Comparison of ENCODE assay signal across 9 cellular contexts in genomic region chr14:55245657-55246268, GRCh38. TPM values are rescaled to one million over a fixed set of nuclear protein-coding genes. Genes with fewer than 3 reads are reported as not detected.
DNase-seq lines count a peak whose midpoint lies in the region; ATAC-seq and TF ChIP-seq lines count a peak whose summit lies in the region.
"Had no signal": no experiment of that assay in that cellular context is flagged by ENCODE, and none has a peak within 500 bp of the region (broad histone marks: within the 10 kb centered on the region; RNA-seq: fewer than 3 reads in every experiment).

No MANE protein-coding gene starts in this region.

- peak; percentile 61 for TF ChIP-seq CTCF in HL-60 (IDR thresholded peaks at IDR 0.05; ENCODE audit: insufficient read depth, low read length)

- POLR2A ChIA-PET in activated CD8-positive, alpha-beta T cell treated with anti-CD3 and anti-CD28 coated beads, Interleukin-2, amount 10 ng/mL, durations not matched to agents 7 days and 5 days (lab: Charles Lee), result interaction anchor here (0.6 kb wide), 1 partner anchor 275 kb away, joined by 3 read pairs; no protein-coding TSS in a partner anchor

- H3K27ac ChIP-seq in HL-60 (replicated peaks), result no peak overlapping the region
- H3K27ac ChIP-seq: BLaER1 treated with 17β-estradiol and CSF1 and Interleukin-3, amounts not matched to agents 10 nM and 100 nM had no signal

- no peaks in the 10 kb centered on the region for H3K27me3 ChIP-seq in HL-60 (ENCODE audit: insufficient read depth, poor library complexity, severe bottlenecking)
- H3K27me3 ChIP-seq: BLaER1 treated with 17β-estradiol and CSF1 and Interleukin-3, amounts not matched to agents 10 nM and 100 nM had no signal

- DNase-seq in NCI-H146 (lab: John Stamatoyannopoulos, UW) (peak; percentile 2), NCI-H146 treated with DMSO at 0.1 percent for 48 hours (lab: John Stamatoyannopoulos, UW; ENCODE audit: unreplicated experiment) (no peak), HL-60 (ENCODE audit: low read depth in 1 of 2, low spot score in 1 of 2) (peak in 1 of 2 experiments; percentile 26), left kidney (ENCODE audit: low read depth, low spot score) (peak; percentile 23), COLO668 (lab: John Stamatoyannopoulos, UW; ENCODE audit: unreplicated experiment) (no peak), NCI-H128 (lab: John Stamatoyannopoulos, UW; ENCODE audit: unreplicated experiment) (no peak)
- DNase-seq in activated CD8-positive, alpha-beta T cell treated with anti-CD3 and anti-CD28 coated beads, Interleukin-2, amount 10 ng/mL, durations not matched to agents 7 days and 5 days, result peak; percentile 41

- H3K27ac Mint-ChIP-seq in activated CD8-positive, alpha-beta T cell treated with anti-CD3 and anti-CD28 coated beads, Interleukin-2, amount 10 ng/mL, durations not matched to agents 7 days and 5 days, result no peak overlapping the region

- no peaks in the 10 kb centered on the region for H3K4me1 Mint-ChIP-seq in activated CD8-positive, alpha-beta T cell treated with anti-CD3 and anti-CD28 coated beads, Interleukin-2, amount 10 ng/mL, durations not matched to agents 7 days and 5 days (ENCODE audit: low read depth)

- no peaks in the 10 kb centered on the region for H3K9me3 Mint-ChIP-seq in activated CD8-positive, alpha-beta T cell treated with anti-CD3 and anti-CD28 coated beads, Interleukin-2, amount 10 ng/mL, durations not matched to agents 7 days and 5 days (ENCODE audit: insufficient read depth)

- ATAC-seq in activated CD8-positive, alpha-beta T cell treated with anti-CD3 and anti-CD28 coated beads, Interleukin-2, amount 10 ng/mL, durations not matched to agents 7 days and 5 days, result peak; percentile 42
- no peak for ATAC-seq in GM21390 (IDR thresholded peaks at IDR 0.05; ENCODE audit: unreplicated experiment)

- H3K36me3 Mint-ChIP-seq in activated CD8-positive, alpha-beta T cell treated with anti-CD3 and anti-CD28 coated beads, Interleukin-2, amount 10 ng/mL, durations not matched to agents 7 days and 5 days (ENCODE audit: low read depth), result no peaks in the 10 kb centered on the region

- H3K4me3 Mint-ChIP-seq in activated CD8-positive, alpha-beta T cell treated with anti-CD3 and anti-CD28 coated beads, Interleukin-2, amount 10 ng/mL, durations not matched to agents 7 days and 5 days, result no peak overlapping the region

- H3K4me3 ChIP-seq in HL-60 (replicated peaks; ENCODE audit: insufficient read depth, low read length), result no peak overlapping the region
- H3K4me3 ChIP-seq: BLaER1 treated with 17β-estradiol and CSF1 and Interleukin-3, amounts not matched to agents 10 nM and 100 nM had no signal

- CTCF ChIA-PET in activated CD8-positive, alpha-beta T cell treated with anti-CD3 and anti-CD28 coated beads, Interleukin-2, amount 10 ng/mL, durations not matched to agents 7 days and 5 days (lab: Charles Lee), result interaction anchor here (0.6 to 3.2 kb wide), 32 partner anchors 9 to 189 kb away, joined by 3 to 22 read pairs (median 4); no protein-coding TSS in a partner anchor

- peaks cover 29% of the 10 kb centered on the region for H3K27me3 Mint-ChIP-seq in activated CD8-positive, alpha-beta T cell treated with anti-CD3 and anti-CD28 coated beads, Interleukin-2, amount 10 ng/mL, durations not matched to agents 7 days and 5 days (ENCODE audit: low read depth)

RNA-seq across cellular contexts. Expression of gene FBXO34, which starts 25.5 kb away (rescaled TPM):
- total RNA-seq in activated CD8-positive, alpha-beta T cell treated with anti-CD3 and anti-CD28 coated beads, Interleukin-2, amount 10 ng/mL, durations not matched to agents 7 days and 5 days, result 10 to 100 TPM; 17.4 to 18.3 TPM

RNA-seq across cellular contexts. Expression of gene DLGAP5, which starts 54.4 kb away (rescaled TPM):
- total RNA-seq in activated CD8-positive, alpha-beta T cell treated with anti-CD3 and anti-CD28 coated beads, Interleukin-2, amount 10 ng/mL, durations not matched to agents 7 days and 5 days, result 100 to 1,000 TPM; 110 to 112 TPM

Comparison
In these comparisons a context has a peak if more than half of its experiments do, and no peak if none do; other contexts are left out.
1. DNase-seq: peak in NCI-H146 (single experiment), activated CD8-positive, alpha-beta T cell treated with anti-CD3 and anti-CD28 coated beads, Interleukin-2, amount 10 ng/mL, durations not matched to agents 7 days and 5 days (single experiment) and left kidney (single experiment); none in NCI-H146 treated with DMSO at 0.1 percent for 48 hours (single experiment), COLO668 (single experiment) and NCI-H128 (single experiment).